9 cellular contexts compared by ENCODE assay signal in the genomic region with DNA sequence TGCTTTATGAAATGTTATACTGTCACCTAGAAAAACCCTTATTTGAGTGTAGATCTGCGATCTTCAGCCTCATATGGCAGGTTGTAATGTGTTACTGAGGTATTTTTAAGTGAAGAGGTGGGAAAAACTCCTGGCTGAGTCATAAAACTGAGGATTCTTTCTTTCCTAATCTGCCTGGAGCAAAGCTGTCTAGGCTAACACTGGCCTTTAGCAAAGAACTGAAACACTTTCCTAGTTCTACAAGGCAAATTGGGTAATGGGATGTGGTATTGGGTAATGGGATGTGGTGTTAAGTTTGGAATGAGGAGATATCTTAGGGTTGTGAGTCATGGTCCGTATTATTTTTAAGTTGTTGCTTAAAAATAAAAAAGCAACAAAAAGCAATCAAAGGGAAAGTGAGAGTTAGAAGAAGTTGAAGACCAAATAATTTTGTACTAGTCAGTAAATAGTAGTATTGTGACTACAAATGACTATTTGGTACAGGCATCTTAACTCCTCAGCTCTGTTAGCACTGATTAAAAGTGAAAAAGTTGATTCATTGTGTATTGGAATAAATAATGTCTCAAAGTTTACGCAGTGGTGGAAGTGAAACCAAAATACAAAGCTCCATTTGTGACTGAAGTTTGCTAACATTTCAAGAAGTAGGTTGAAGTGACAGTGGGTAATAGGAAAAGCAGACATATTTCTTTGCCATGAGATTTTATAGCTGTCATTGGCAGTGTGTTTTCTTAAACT.
DNase-seq lines count a peak whose midpoint lies in the region; ATAC-seq lines count a peak whose summit lies in the region.
"Had no signal": no experiment of that assay in that cellular context is flagged by ENCODE, and none has a peak within 500 bp of the region (broad histone marks: within the 10 kb centered on the region; RNA-seq: fewer than 3 reads in every experiment).

No MANE protein-coding gene starts in this region.

- H3K27me3 Mint-ChIP-seq in T-helper 17 cell (no peaks in the 10 kb centered on the region), memory B cell (no peaks in the 10 kb centered on the region)

- H3K27ac Mint-ChIP-seq in T-helper 17 cell (peak overlapping the region; percentile 27), memory B cell (peak overlapping the region; percentile 57)

- H3K4me1 Mint-ChIP-seq in T-helper 17 cell: peaks cover 28% of the 10 kb centered on the region
- peaks cover 13% of the 10 kb centered on the region for H3K4me1 Mint-ChIP-seq in memory B cell

- ATAC-seq in HG02642 (IDR thresholded peaks at IDR 0.05; ENCODE audit: poor library complexity, unreplicated experiment): peak; percentile 60
- no peak for ATAC-seq in T-helper 17 cell
- peak; percentile 65 for ATAC-seq in memory B cell (ENCODE audit: low read depth)

- no peaks in the 10 kb centered on the region for H3K36me3 Mint-ChIP-seq in T-helper 17 cell (ENCODE audit: low read depth)
- peaks cover 2% of the 10 kb centered on the region for H3K36me3 Mint-ChIP-seq in memory B cell

- H3K9me3 Mint-ChIP-seq in memory B cell: no peaks in the 10 kb centered on the region

- H3K4me3 Mint-ChIP-seq in T-helper 17 cell (peak overlapping the region; percentile 53), memory B cell (peak overlapping the region; percentile 28)

- H3K9me3 ChIP-seq in T-helper 17 cell (ENCODE audit: control insufficient read depth, low read length, poor library complexity, severe bottlenecking): no peaks in the 10 kb centered on the region

- DNase-seq in GM04503 (ENCODE audit: low read depth) (peak; percentile 34), T-helper 17 cell (no peak), memory B cell (ENCODE audit: low spot score in 2 of 2) (no peak), NCI-H2171 (lab: John Stamatoyannopoulos, UW) (no peak), NCI-H1436 (lab: John Stamatoyannopoulos, UW) (no peak), COLO668 (lab: John Stamatoyannopoulos, UW; ENCODE audit: unreplicated experiment) (no peak), DMS79 (lab: John Stamatoyannopoulos, UW) (no peak)
- DNase-seq: activated CD8-positive, alpha-beta memory T cell treated with anti-CD3 and anti-CD28 coated beads for 24 hours had no signal
